In the genomic region with DNA sequence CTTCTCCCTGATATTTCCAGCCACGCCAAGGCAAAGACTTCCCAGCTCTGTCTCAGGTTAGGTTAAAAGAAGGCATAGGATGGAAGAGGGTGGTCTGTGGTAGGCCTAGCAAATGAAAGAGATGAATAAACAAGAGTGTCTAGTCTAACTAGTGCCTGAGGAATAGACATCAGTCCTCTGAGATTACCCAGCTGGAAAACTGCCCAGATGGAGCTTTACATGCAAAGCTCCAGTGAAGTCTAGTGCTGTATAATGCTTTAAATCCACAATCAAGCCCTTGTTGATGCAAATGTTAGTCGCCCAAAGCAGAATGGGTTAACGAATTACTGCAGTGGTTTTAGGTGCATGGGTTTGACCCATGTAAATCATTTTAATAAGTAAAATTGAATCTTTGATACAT, we compare ENCODE assay signal across 21 cellular contexts. TPM values are rescaled to one million over a fixed set of nuclear protein-coding genes. Genes with fewer than 3 reads are reported as not detected.
A peak's percentile ranks its signal among the peaks of the same experiment; 100 is the strongest.
DNase-seq lines count a peak whose midpoint lies in the region; ATAC-seq and TF ChIP-seq lines count a peak whose summit lies in the region.
"Had no signal": no experiment of that assay in that cellular context is flagged by ENCODE, and none has a peak within 500 bp of the region (broad histone marks: within the 10 kb centered on the region; RNA-seq: fewer than 3 reads in every experiment).

No MANE protein-coding gene starts in this region.

- H3K9me3 ChIP-seq in A673 (ENCODE audit: low read depth, low read length, poor library complexity, severe bottlenecking) (no peaks in the 10 kb centered on the region), Karpas-422 (ENCODE audit: low read length) (no peaks in the 10 kb centered on the region)
- H3K9me3 ChIP-seq in CD8-positive, alpha-beta memory T cell (ENCODE audit: low read length): no peaks in the 10 kb centered on the region
- H3K9me3 ChIP-seq: mucosa of descending colon, vagina had no signal

- ATAC-seq in foreskin keratinocyte: no peak
- ATAC-seq: left colon, mucosa of descending colon had no signal

- no peaks in the 10 kb centered on the region for H3K4me1 Mint-ChIP-seq in activated naive CD4-positive, alpha-beta T cell treated with anti-CD3 and anti-CD28 coated beads, Interleukin-2, amount 10 ng/mL, durations not matched to agents 7 days and 5 days
- no peaks in the 10 kb centered on the region for H3K4me1 Mint-ChIP-seq in CD8-positive, alpha-beta memory T cell
- H3K4me1 Mint-ChIP-seq: activated CD4-positive, alpha-beta T cell treated with anti-CD3 and anti-CD28 coated beads, Interleukin-2, amount 10 ng/mL, durations not matched to agents 24 days and 14 days; endodermal cell had no signal

- DNase-seq in A673 (ENCODE audit: low spot score): peak; percentile 16
- DNase-seq in Karpas-422: peak; percentile 97
- DNase-seq in astrocyte of the hippocampus (ENCODE audit: low read depth, low spot score): peak; percentile 42
- DNase-seq in inferior parietal cortex (ENCODE audit: extremely low spot score): peak; percentile 9
- DNase-seq in cerebellar cortex (ENCODE audit: low spot score): no peak
- no peak for DNase-seq in activated naive CD4-positive, alpha-beta T cell treated with anti-CD3 and anti-CD28 coated beads, Interleukin-2, amount 10 ng/mL, durations not matched to agents 7 days and 5 days
- no peak for DNase-seq in foreskin keratinocyte
- DNase-seq in CD8-positive, alpha-beta memory T cell: no peak
- DNase-seq: activated CD4-positive, alpha-beta T cell treated with anti-CD3 and anti-CD28 coated beads, Interleukin-2, amount 10 ng/mL, durations not matched to agents 24 days and 14 days; activated effector memory CD4-positive, alpha-beta T cell treated with Interleukin-2 at 50 U/mL for 16 hours; CD4-positive, alpha-beta T cell; endodermal cell; foreskin melanocyte; GOT3; KG1; left colon; MV-4-11; NCI-H1930; SHP77 had no signal

- no peaks in the 10 kb centered on the region for H3K9me2 ChIP-seq in Karpas-422 (replicated peaks; ENCODE audit: insufficient read depth, low read length)

- H3K4me3 ChIP-seq in A673 (ENCODE audit: low read depth, low read length, poor library complexity, severe bottlenecking) (no peak overlapping the region), Karpas-422 (ENCODE audit: low read length) (peak overlapping the region; percentile 56)
- H3K4me3 ChIP-seq in CD8-positive, alpha-beta memory T cell (ENCODE audit: low read length): no peak overlapping the region
- H3K4me3 ChIP-seq: mucosa of descending colon, vagina had no signal

- no peaks in the 10 kb centered on the region for H3K4me1 ChIP-seq in A673 (ENCODE audit: insufficient read depth, low read length, poor library complexity, severe bottlenecking)
- peaks cover 97% of the 10 kb centered on the region for H3K4me1 ChIP-seq in Karpas-422 (ENCODE audit: low read length)
- no peaks in the 10 kb centered on the region for H3K4me1 ChIP-seq in foreskin keratinocyte
- no peaks in the 10 kb centered on the region for H3K4me1 ChIP-seq in CD8-positive, alpha-beta memory T cell (ENCODE audit: insufficient read depth, low read length)
- H3K4me1 ChIP-seq: vagina had no signal

- H3K79me2 ChIP-seq in Karpas-422 (ENCODE audit: low read length): no peaks in the 10 kb centered on the region

- no peaks in the 10 kb centered on the region for H3K36me3 Mint-ChIP-seq in activated naive CD4-positive, alpha-beta T cell treated with anti-CD3 and anti-CD28 coated beads, Interleukin-2, amount 10 ng/mL, durations not matched to agents 7 days and 5 days
- H3K36me3 Mint-ChIP-seq in CD8-positive, alpha-beta memory T cell: no peaks in the 10 kb centered on the region

- TF ChIP-seq CTCF in A673 (conservative IDR thresholded peaks at IDR 0.05; ENCODE audit: low read depth, low read length) (no peak), foreskin keratinocyte (conservative IDR thresholded peaks at IDR 0.05) (no peak)

- H3K27ac ChIP-seq in A673 (ENCODE audit: low read depth, low read length, poor library complexity, severe bottlenecking) (no peak overlapping the region), Karpas-422 (ENCODE audit: low read length) (peak overlapping the region; percentile 97), foreskin keratinocyte (no peak overlapping the region)
- H3K27ac ChIP-seq in CD8-positive, alpha-beta memory T cell (ENCODE audit: low read depth, low read length): no peak overlapping the region
- H3K27ac ChIP-seq: vagina had no signal

- peak overlapping the region; percentile 73 for H3K9ac ChIP-seq in Karpas-422 (ENCODE audit: low read length)

- CTCF ChIA-PET in A673 (lab: Charles Lee): no interaction called here
- CTCF ChIA-PET in activated naive CD4-positive, alpha-beta T cell treated with anti-CD3 and anti-CD28 coated beads, Interleukin-2, amount 10 ng/mL, durations not matched to agents 7 days and 5 days (lab: Charles Lee): no interaction called here
- CTCF ChIA-PET in CD8-positive, alpha-beta memory T cell (lab: Charles Lee): no interaction called here

- BruUV-seq in A673 (replicated peaks; lab: Mats Ljungman, UMichigan): no TSS peak

- no peaks in the 10 kb centered on the region for H3K27me3 Mint-ChIP-seq in activated naive CD4-positive, alpha-beta T cell treated with anti-CD3 and anti-CD28 coated beads, Interleukin-2, amount 10 ng/mL, durations not matched to agents 7 days and 5 days
- H3K27me3 Mint-ChIP-seq in CD8-positive, alpha-beta memory T cell: no peaks in the 10 kb centered on the region
- H3K27me3 Mint-ChIP-seq: CD4-positive, alpha-beta T cell had no signal

- no peaks in the 10 kb centered on the region for H3K27me3 ChIP-seq in A673 (replicated peaks; ENCODE audit: insufficient read depth, low read depth, low read length, poor library complexity)
- no peaks in the 10 kb centered on the region for H3K27me3 ChIP-seq in Karpas-422 (ENCODE audit: low read length)
- no peaks in the 10 kb centered on the region for H3K27me3 ChIP-seq in foreskin keratinocyte
- H3K27me3 ChIP-seq in CD8-positive, alpha-beta memory T cell (ENCODE audit: insufficient read depth, low read length, poor library complexity, severe bottlenecking): no peaks in the 10 kb centered on the region
- H3K27me3 ChIP-seq: vagina had no signal

- no peak overlapping the region for H3K4me3 Mint-ChIP-seq in activated naive CD4-positive, alpha-beta T cell treated with anti-CD3 and anti-CD28 coated beads, Interleukin-2, amount 10 ng/mL, durations not matched to agents 7 days and 5 days
- H3K4me3 Mint-ChIP-seq in CD8-positive, alpha-beta memory T cell: no peak overlapping the region
- H3K4me3 Mint-ChIP-seq: activated CD4-positive, alpha-beta T cell treated with anti-CD3 and anti-CD28 coated beads, Interleukin-2, amount 10 ng/mL, durations not matched to agents 24 days and 14 days; CD4-positive, alpha-beta T cell; endodermal cell had no signal

- peak overlapping the region; percentile 72 for H3K4me2 ChIP-seq in Karpas-422 (ENCODE audit: low read depth, low read length, poor library complexity, severe bottlenecking)

- H3K27ac Mint-ChIP-seq in activated naive CD4-positive, alpha-beta T cell treated with anti-CD3 and anti-CD28 coated beads, Interleukin-2, amount 10 ng/mL, durations not matched to agents 7 days and 5 days: no peak overlapping the region
- no peak overlapping the region for H3K27ac Mint-ChIP-seq in CD8-positive, alpha-beta memory T cell
- H3K27ac Mint-ChIP-seq: activated CD4-positive, alpha-beta T cell treated with anti-CD3 and anti-CD28 coated beads, Interleukin-2, amount 10 ng/mL, durations not matched to agents 24 days and 14 days; CD4-positive, alpha-beta T cell; endodermal cell had no signal

- intact Hi-C loops in A673 (cut with micrococcal nuclease; ENCODE audit: unreplicated experiment): no loop called here

- no peaks in the 10 kb centered on the region for H3K9me3 Mint-ChIP-seq in activated naive CD4-positive, alpha-beta T cell treated with anti-CD3 and anti-CD28 coated beads, Interleukin-2, amount 10 ng/mL, durations not matched to agents 7 days and 5 days
- no peaks in the 10 kb centered on the region for H3K9me3 Mint-ChIP-seq in CD8-positive, alpha-beta memory T cell
- H3K9me3 Mint-ChIP-seq: activated CD4-positive, alpha-beta T cell treated with anti-CD3 and anti-CD28 coated beads, Interleukin-2, amount 10 ng/mL, durations not matched to agents 24 days and 14 days; CD4-positive, alpha-beta T cell; endodermal cell had no signal

- H3K36me3 ChIP-seq in A673 (ENCODE audit: insufficient read depth, low read length, poor library complexity, severe bottlenecking): no peaks in the 10 kb centered on the region
- no peaks in the 10 kb centered on the region for H3K36me3 ChIP-seq in Karpas-422 (ENCODE audit: insufficient read depth, low read length)
- no peaks in the 10 kb centered on the region for H3K36me3 ChIP-seq in CD8-positive, alpha-beta memory T cell (ENCODE audit: insufficient read depth, low read length)
- H3K36me3 ChIP-seq: vagina had no signal

- H4K20me1 ChIP-seq in Karpas-422 (ENCODE audit: insufficient read depth, low read depth, low read length): no peaks in the 10 kb centered on the region

- POLR2A ChIA-PET in A673 (lab: Charles Lee; ENCODE audit: low non-redundant PET): no interaction called here
- POLR2A ChIA-PET in CD8-positive, alpha-beta memory T cell (lab: Charles Lee): no interaction called here

- H2AFZ ChIP-seq in Karpas-422 (ENCODE audit: low read length): no peak overlapping the region

RNA-seq across cellular contexts. Expression of a gene that starts 24.8 kb away (rescaled TPM):
- total RNA-seq in A673 (2021) (not detected in 2 replicates), foreskin keratinocyte (0.17 and 0.32 TPM in 2 replicates)
- 0.47 and 3.2 TPM in 2 replicates for total RNA-seq in Karpas-422 (2014; rRNA removed; shearing (Covaris generic); ENCODE audit: low replicate concordance)
- polyA plus RNA-seq in foreskin keratinocyte: 0.06 and 0.18 TPM in 2 replicates
- under 1 TPM in 1 of 2 experiments, not detected in 1; 0.18 TPM for total RNA-seq in CD8-positive, alpha-beta memory T cell
- polyA plus RNA-seq in CD8-positive, alpha-beta memory T cell: 0.12 TPM
- total RNA-seq: CD4-positive, alpha-beta T cell had no signal

Comparison
In these comparisons a context has a peak if more than half of its experiments do, and no peak if none do; other contexts are left out.
1. DNase-seq: peak in A673 (single experiment), Karpas-422 (single experiment), astrocyte of the hippocampus (single experiment) and inferior parietal cortex (single experiment); none in cerebellar cortex (single experiment), activated naive CD4-positive, alpha-beta T cell treated with anti-CD3 and anti-CD28 coated beads, Interleukin-2, amount 10 ng/mL, durations not matched to agents 7 days and 5 days (single experiment), foreskin keratinocyte (0 of 2) and CD8-positive, alpha-beta memory T cell (0 of 5).